Comparison of ENCODE assay signal across 12 cellular contexts in genomic region chr6:165984743-165985142, GRCh38.
DNase-seq lines count a peak whose midpoint lies in the region; ATAC-seq, FAIRE-seq and TF ChIP-seq lines count a peak whose summit lies in the region.
"Had no signal": no experiment of that assay in that cellular context is flagged by ENCODE, and none has a peak within 500 bp of the region (broad histone marks: within the 10 kb centered on the region; RNA-seq: fewer than 3 reads in every experiment).

No MANE protein-coding gene starts in this region.

- CTCF ChIA-PET in IMR-90 (lab: Yijun Ruan, JAX) = interaction anchor here (0.6 kb wide), 1 partner anchor 44 kb away, joined by 3 read pairs; no protein-coding TSS in a partner anchor

- H2BK120ac ChIP-seq in IMR-90 (ENCODE audit: low read depth, low read length) = no peak overlapping the region

- no peak overlapping the region for H2BK15ac ChIP-seq in IMR-90 (ENCODE audit: low read depth, low read length)

- WGBS in IMR-90 (ENCODE audit: extremely low coverage in 2 of 2, insufficient read length in 1 of 2), 2 experiments = 40% methylated on average over 1 of the region's 10 CpGs; no CpG with 5 or more reads in 1 of the 2 experiments
- WGBS in small intestine, 3 donors = 86 to 91% (median 88%) methylated on average over 10 of the region's 10 CpGs

- TF ChIP-seq POLR2A in IMR-90 (IDR thresholded peaks at IDR 0.05; ENCODE audit: low read depth, low read length) = no peak

- H4K20me1 ChIP-seq in IMR-90 (ENCODE audit: insufficient read depth, low read length) = peaks cover 6% of the 10 kb centered on the region; the same call in 1 of the 2 replicates

- in situ Hi-C loops in IMR-90 (cut with MboI; ENCODE audit: low sequenced_read_pairs) = loop anchor here (5.0 kb wide), 1 partner anchor 113 kb away; no protein-coding TSS in a partner anchor

- no peak for ATAC-seq in IMR-90 (ENCODE audit: low read depth)
- ATAC-seq: GM23338 had no signal

- H3K27me3 ChIP-seq in IMR-90 (ENCODE audit: control insufficient read depth, insufficient read depth, low read length) = no peaks in the 10 kb centered on the region
- H3K27me3 ChIP-seq in muscle layer of duodenum (ENCODE audit: low read depth, low read length) = peaks cover 16% of the 10 kb centered on the region
- H3K27me3 ChIP-seq in small intestine (ENCODE audit: control insufficient read depth in 2 of 2, insufficient read depth in 2 of 2, low read length in 2 of 2) = peaks cover 0 to 3% of the 10 kb centered on the region in 2 donors

- peaks cover 0 to 12% of the 10 kb centered on the region in 2 experiments; a peak in 1 of 4 replicates for H3K79me1 ChIP-seq in IMR-90 (ENCODE audit: low read depth in 1 of 2, low read length in 2 of 2)

- no peak overlapping the region for H4K91ac ChIP-seq in IMR-90 (ENCODE audit: insufficient read depth, low read depth, low read length)

- H3K4me3 ChIP-seq in IMR-90 (ENCODE audit: insufficient read depth, low read depth, low read length) (peak overlapping the region; percentile 58; the same call in 1 of the 2 replicates), muscle layer of duodenum (ENCODE audit: low read depth in 1 of 2, low read length in 2 of 2) (peak overlapping the region; percentile 81 to 89), small intestine (ENCODE audit: low read depth in 1 of 2, low read length in 2 of 2) (no peak overlapping the region)

- H4K8ac ChIP-seq in IMR-90 (ENCODE audit: low read depth in 2 of 2, low read length in 2 of 2) = no peak overlapping the region

- H3K36me3 ChIP-seq in IMR-90 (ENCODE audit: control insufficient read depth, insufficient read depth, low read length) (peaks cover 3% of the 10 kb centered on the region; the same call in 1 of the 2 replicates), muscle layer of duodenum (ENCODE audit: control insufficient read depth in 1 of 2, insufficient read depth in 2 of 2, low read length in 2 of 2) (no peaks in the 10 kb centered on the region), small intestine (ENCODE audit: control insufficient read depth in 2 of 2, insufficient read depth in 2 of 2, low read length in 2 of 2) (no peaks in the 10 kb centered on the region)

- dilution Hi-C loops in IMR-90 (cut with HindIII; ENCODE audit: low sequenced_read_pairs, unreplicated experiment) = no loop called here

- H3K27ac ChIP-seq in IMR-90 (ENCODE audit: insufficient read depth, low read length) = no peak overlapping the region
- H3K27ac ChIP-seq in muscle layer of duodenum (ENCODE audit: low read length) = no peak overlapping the region
- no peak overlapping the region for H3K27ac ChIP-seq in small intestine (ENCODE audit: low read depth in 1 of 2, low read length in 1 of 2)

- POLR2A ChIA-PET in IMR-90 (lab: Charles Lee; ENCODE audit: unreplicated experiment) = interaction anchor here (0.7 kb wide), 1 partner anchor 39 kb away, joined by 4 read pairs; no protein-coding TSS in a partner anchor

- H3K4ac ChIP-seq in IMR-90 (ENCODE audit: low read depth, low read length) = no peak overlapping the region

- no peak for DNase-seq in IMR-90
- peak; percentile 33 for DNase-seq in RPMI7951 (ENCODE audit: low read depth)
- peak; percentile 56 for DNase-seq in cerebellum (ENCODE audit: low spot score)
- no peak for DNase-seq in SIG-M5 (lab: John Stamatoyannopoulos, UW)
- DNase-seq in small intestine = no peak
- no peak for DNase-seq in hypothalamus (lab: John Stamatoyannopoulos, UW)
- DNase-seq: CD8-positive, alpha-beta memory T cell; DMS53; H7 had no signal

- no peak overlapping the region for H2AK5ac ChIP-seq in IMR-90 (ENCODE audit: low read depth, low read length)

- intact Hi-C loops in IMR-90 (cut with micrococcal nuclease) = loop anchor here (1.0 to 5.0 kb wide), 3 partner anchors 72 to 94 kb away; no protein-coding TSS in a partner anchor

- H3K14ac ChIP-seq in IMR-90 (replicated peaks; ENCODE audit: low read depth, low read length) = no peak overlapping the region

- no peak for TF ChIP-seq CTCF in IMR-90 (conservative IDR thresholded peaks at IDR 0.05; ENCODE audit: low read depth, low read length)

- H3K4me1 ChIP-seq in IMR-90 (ENCODE audit: control insufficient read depth, insufficient read depth, low read length) = peaks cover 10% of the 10 kb centered on the region
- H3K4me1 ChIP-seq in muscle layer of duodenum (ENCODE audit: control insufficient read depth in 1 of 2, insufficient read depth in 2 of 2, low read length in 2 of 2) = no peaks in the 10 kb centered on the region
- H3K4me1 ChIP-seq in small intestine (ENCODE audit: control insufficient read depth in 2 of 2, insufficient read depth in 1 of 2, low read depth in 1 of 2, low read length in 1 of 2) = no peaks in the 10 kb centered on the region

- H2BK5ac ChIP-seq in IMR-90 (ENCODE audit: low read depth, low read length, poor library complexity, severe bottlenecking) = no peak overlapping the region

- H2AK9ac ChIP-seq in IMR-90 (replicated peaks; ENCODE audit: low read depth, low read length, poor library complexity) = no peak overlapping the region

- no peak overlapping the region for H3K18ac ChIP-seq in IMR-90 (ENCODE audit: low read depth, low read length)

- H3K9me1 ChIP-seq in IMR-90 (ENCODE audit: insufficient read depth, low read length) = no peaks in the 10 kb centered on the region

- no peak overlapping the region for H2BK20ac ChIP-seq in IMR-90 (ENCODE audit: low read depth, low read length)

- peak overlapping the region; percentile 60 for H3K4me2 ChIP-seq in IMR-90 (ENCODE audit: low read depth, low read length)
- H3K4me2 ChIP-seq: GM23338 had no signal

- no peak overlapping the region for H2AFZ ChIP-seq in IMR-90 (replicated peaks; ENCODE audit: low read length, poor library complexity)
- H2AFZ ChIP-seq: GM23338 had no signal

- FAIRE-seq in small intestine (lab: Jason Lieb, UNC) = no peak
- FAIRE-seq: GM18507 had no signal

- H3K9ac ChIP-seq in IMR-90 (ENCODE audit: low read depth, low read length) = no peak overlapping the region

- H4K5ac ChIP-seq in IMR-90 (ENCODE audit: low read depth, low read length) = no peak overlapping the region

- no peaks in the 10 kb centered on the region for H3K9me3 ChIP-seq in IMR-90 (ENCODE audit: control insufficient read depth, insufficient read depth, low read length)
- H3K9me3 ChIP-seq in muscle layer of duodenum (ENCODE audit: control insufficient read depth in 1 of 2, low read length in 2 of 2) = no peaks in the 10 kb centered on the region
- no peaks in the 10 kb centered on the region for H3K9me3 ChIP-seq in small intestine (ENCODE audit: control insufficient read depth, low read depth)

- no peak overlapping the region for H3K23ac ChIP-seq in IMR-90 (ENCODE audit: low read depth, low read length)

- no TSS peak for BruUV-seq in IMR-90 (replicated peaks; lab: Mats Ljungman, UMichigan)

- TF ChIP-seq RAD21 in IMR-90 (IDR thresholded peaks at IDR 0.05; ENCODE audit: low read length) = no peak

- no peak overlapping the region for H3K56ac ChIP-seq in IMR-90 (ENCODE audit: extremely low read depth, insufficient read depth, low read length)

TF ChIP-seq in IMR-90, 13 proteins besides CTCF, POLR2A, EP300 and RAD21:
- TF ChIP-seq USF2 (IDR thresholded peaks at IDR 0.05; ENCODE audit: low read depth, low read length) (no peak), RCOR1 (IDR thresholded peaks at IDR 0.05; ENCODE audit: insufficient replicate concordance, low read length) (no peak), SMC3 (IDR thresholded peaks at IDR 0.05; ENCODE audit: low read depth, low read length) (no peak)

Comparison
In these comparisons a context has a peak if more than half of its experiments do, and no peak if none do; other contexts are left out.
1. DNase-seq: peak in RPMI7951 (single experiment) and cerebellum (single experiment); none in IMR-90 (single experiment), SIG-M5 (single experiment), small intestine (single experiment) and hypothalamus (0 of 51).
2. H3K4me3 ChIP-seq: peak in IMR-90 (single experiment) and muscle layer of duodenum (2 of 2); none in small intestine (0 of 2).